23 cellular contexts compared by ENCODE assay signal in genomic region chr9:86705474-86705873, GRCh38.
"Had no signal": no experiment of that assay in that cellular context is flagged by ENCODE, and none has a peak within 500 bp of the region (broad histone marks: within the 10 kb centered on the region; RNA-seq: fewer than 3 reads in every experiment).

No MANE protein-coding gene starts in this region.

- H3K4me3 ChIP-seq: adrenal gland, prostate gland, skin epidermis, transverse colon had no signal

- ATAC-seq: activated CD8-positive, alpha-beta memory T cell treated with anti-CD3 and anti-CD28 coated beads, Interleukin-2, amount 10 ng/mL, durations not matched to agents 7 days and 5 days; left ventricle myocardium superior; natural killer cell treated with Interleukin-12 subunit alpha and Interleukin-12 subunit beta and Interleukin-15 and Interleukin-18, amount 100 ng/mL, for 72 hours; right cardiac atrium; T-helper 17 cell had no signal

- H3K27ac ChIP-seq: adrenal gland, prostate gland, skin epidermis, transverse colon, WERI-Rb-1 had no signal

- H3K9me3 ChIP-seq: adrenal gland, prostate gland, transverse colon had no signal

- H3K27me3 ChIP-seq: adrenal gland, transverse colon had no signal

- H3K4me1 ChIP-seq: adrenal gland, prostate gland had no signal

- H3K36me3 ChIP-seq: adrenal gland, prostate gland, transverse colon, WERI-Rb-1 had no signal

- DNase-seq: activated CD4-positive, alpha-beta memory T cell treated with anti-CD3 and anti-CD28 coated beads for 36 hours; activated CD8-positive, alpha-beta memory T cell treated with anti-CD3 and anti-CD28 coated beads, Interleukin-2, amount 10 ng/mL, durations not matched to agents 7 days and 5 days; activated naive CD4-positive, alpha-beta T cell treated with anti-CD3 and anti-CD28 coated beads, Interleukin-2, amount 50 U/mL, for 16 hours; activated T-cell treated with anti-CD3 and anti-CD28 coated beads, Interleukin-2, amount 50 U/mL, for 1 hour; adrenal gland; dermis blood vessel endothelial cell; erythroblast; glutamatergic neuron; hypothalamus; kidney glomerular epithelial cell; left ventricle myocardium superior; mesendoderm; occipital lobe; right cardiac atrium; stimulated activated CD4-positive, alpha-beta T cell treated with anti-CD3 and anti-CD28 coated beads, Interleukin-4, amount 100 ng/mL, for 4 hours; stimulated activated CD8-positive, alpha-beta memory T cell treated with anti-CD3 and anti-CD28 coated beads, Interleukin-4, amount 100 ng/mL, for 48 hours; stimulated activated naive CD4-positive, alpha-beta T cell treated with Interleukin-2 at 50 U/mL for 16 hours; T-helper 17 cell; transverse colon; WERI-Rb-1 had no signal
